Comparison of ENCODE assay signal across 1 cellular context in the genomic region with DNA sequence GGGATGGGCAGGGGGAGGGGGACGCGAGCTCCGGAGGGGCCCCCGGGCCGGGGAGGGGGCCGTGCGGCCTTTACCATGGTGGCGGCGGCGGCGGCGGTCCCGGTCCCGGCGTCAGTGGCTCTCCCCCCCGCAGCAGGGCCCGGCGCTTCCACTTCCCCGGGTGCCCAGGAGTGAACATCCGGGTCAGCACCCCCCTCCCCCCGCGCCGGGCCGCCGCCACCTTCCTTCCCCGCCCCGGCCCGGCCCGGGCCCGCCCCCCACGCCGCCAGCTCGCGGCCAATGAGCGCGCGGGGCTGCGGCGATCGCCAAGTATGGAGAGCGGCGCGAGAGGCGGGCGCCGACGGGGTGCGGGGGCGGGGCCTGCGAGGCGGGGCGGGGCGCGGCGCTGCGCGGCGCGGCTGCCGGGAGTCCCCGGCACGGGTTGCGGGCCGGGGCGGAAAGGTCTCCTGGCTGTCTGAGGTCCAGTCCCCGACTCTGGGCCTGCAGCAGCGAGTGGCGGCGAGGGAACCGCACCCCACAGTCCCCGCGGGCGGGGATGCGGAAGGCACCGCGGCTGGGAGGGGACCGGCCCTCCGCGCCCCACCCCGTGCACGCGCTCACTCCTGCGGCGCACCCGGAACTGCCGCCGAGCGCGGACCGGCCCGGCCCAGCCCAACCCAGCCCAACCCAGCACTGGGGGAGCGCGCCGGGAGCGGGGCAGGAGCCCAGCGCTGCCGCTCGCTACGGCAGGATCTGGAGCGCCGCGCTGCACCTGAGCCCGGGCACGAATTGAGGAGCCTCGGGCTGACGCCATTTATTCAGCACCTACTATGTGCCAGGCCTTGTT.
TF ChIP-seq lines count a peak whose summit lies in the region.

A gene (minus strand): TSS at position 178 of the 826 bp plus-strand sequence. CDS start 101 bp downstream, at position 77.

TF ChIP-seq in K562, 482 proteins besides CTCF, POLR2A, EP300 and RAD21 (continued from another document and continues in another):
- TF ChIP-seq, protein P1, sequence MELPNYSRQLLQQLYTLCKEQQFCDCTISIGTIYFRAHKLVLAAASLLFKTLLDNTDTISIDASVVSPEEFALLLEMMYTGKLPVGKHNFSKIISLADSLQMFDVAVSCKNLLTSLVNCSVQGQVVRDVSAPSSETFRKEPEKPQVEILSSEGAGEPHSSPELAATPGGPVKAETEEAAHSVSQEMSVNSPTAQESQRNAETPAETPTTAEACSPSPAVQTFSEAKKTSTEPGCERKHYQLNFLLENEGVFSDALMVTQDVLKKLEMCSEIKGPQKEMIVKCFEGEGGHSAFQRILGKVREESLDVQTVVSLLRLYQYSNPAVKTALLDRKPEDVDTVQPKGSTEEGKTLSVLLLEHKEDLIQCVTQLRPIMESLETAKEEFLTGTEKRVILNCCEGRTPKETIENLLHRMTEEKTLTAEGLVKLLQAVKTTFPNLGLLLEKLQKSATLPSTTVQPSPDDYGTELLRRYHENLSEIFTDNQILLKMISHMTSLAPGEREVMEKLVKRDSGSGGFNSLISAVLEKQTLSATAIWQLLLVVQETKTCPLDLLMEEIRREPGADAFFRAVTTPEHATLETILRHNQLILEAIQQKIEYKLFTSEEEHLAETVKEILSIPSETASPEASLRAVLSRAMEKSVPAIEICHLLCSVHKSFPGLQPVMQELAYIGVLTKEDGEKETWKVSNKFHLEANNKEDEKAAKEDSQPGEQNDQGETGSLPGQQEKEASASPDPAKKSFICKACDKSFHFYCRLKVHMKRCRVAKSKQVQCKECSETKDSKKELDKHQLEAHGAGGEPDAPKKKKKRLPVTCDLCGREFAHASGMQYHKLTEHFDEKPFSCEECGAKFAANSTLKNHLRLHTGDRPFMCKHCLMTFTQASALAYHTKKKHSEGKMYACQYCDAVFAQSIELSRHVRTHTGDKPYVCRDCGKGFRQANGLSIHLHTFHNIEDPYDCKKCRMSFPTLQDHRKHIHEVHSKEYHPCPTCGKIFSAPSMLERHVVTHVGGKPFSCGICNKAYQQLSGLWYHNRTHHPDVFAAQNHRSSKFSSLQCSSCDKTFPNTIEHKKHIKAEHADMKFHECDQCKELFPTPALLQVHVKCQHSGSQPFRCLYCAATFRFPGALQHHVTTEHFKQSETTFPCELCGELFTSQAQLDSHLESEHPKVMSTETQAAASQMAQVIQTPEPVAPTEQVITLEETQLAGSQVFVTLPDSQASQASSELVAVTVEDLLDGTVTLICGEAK (IDR thresholded peaks at IDR 0.05): peak; percentile 81
- TF ChIP-seq, protein P1 (CRISPR knock-in tag; IDR thresholded peaks at IDR 0.05): no peak
- TF ChIP-seq RBBP5 (IDR thresholded peaks at IDR 0.05; ENCODE audit: borderline replicate concordance, insufficient read depth, low read length, poor library complexity, severe bottlenecking) (peak; percentile 69), ATF1 (CRISPR knock-in tag; IDR thresholded peaks at IDR 0.05) (no peak), ATF1 (tag; IDR thresholded peaks at IDR 0.05) (peak; percentile 50), TRIM24 (IDR thresholded peaks at IDR 0.05) (peak in 1 of 2 experiments; percentile 42; a peak in 2 of 4 replicates), NR4A1 (CRISPR knock-in tag; IDR thresholded peaks at IDR 0.05) (0 out of 2 replicates have a peak, but pooled peaks have one; percentile 42), NR4A1 (tag; IDR thresholded peaks at IDR 0.05) (peak; percentile 85), MTA3 (IDR thresholded peaks at IDR 0.05; ENCODE audit: borderline replicate concordance) (peak; percentile 79; the same call in 1 of the 2 replicates), NEUROD1 (IDR thresholded peaks at IDR 0.05; ENCODE audit: borderline replicate concordance, low read depth, low read length, partially characterized antibody) (peak; percentile 5), ZNF282 (CRISPR knock-in tag; IDR thresholded peaks at IDR 0.05) (0 out of 2 replicates have a peak, but pooled peaks have one; percentile 24), MYC (IDR thresholded peaks at IDR 0.05; ENCODE audit: low read depth, low read length) (peak; percentile 92), MYC (CRISPR knock-in tag; IDR thresholded peaks at IDR 0.05; ENCODE audit: borderline replicate concordance, low read depth) (no peak), ZNF583 (CRISPR knock-in tag; IDR thresholded peaks at IDR 0.05) (0 out of 2 replicates have a peak, but pooled peaks have one; percentile 56), ZNF263 (CRISPR knock-in tag; IDR thresholded peaks at IDR 0.05; ENCODE audit: borderline replicate concordance) (peak; percentile 8; the same call in 1 of the 2 replicates), MXI1 (IDR thresholded peaks at IDR 0.05; ENCODE audit: low read depth, low read length) (0 out of 2 replicates have a peak, but pooled peaks have one; percentile 28), ZFP36 (IDR thresholded peaks at IDR 0.05; ENCODE audit: low read depth, low read length, partially characterized antibody) (no peak), NR3C1 (CRISPR knock-in tag; IDR thresholded peaks at IDR 0.05) (0 out of 2 replicates have a peak, but pooled peaks have one; percentile 68), ZNF121 (CRISPR knock-in tag; conservative IDR thresholded peaks at IDR 0.05) (0 out of 2 replicates have a peak, but pooled peaks have one; percentile 23), ZNF644 (tag; IDR thresholded peaks at IDR 0.05; ENCODE audit: low read depth) (no peak; the same call in 1 of the 2 replicates), CCNT2 (IDR thresholded peaks at IDR 0.05; ENCODE audit: borderline replicate concordance, extremely low read depth, insufficient read length, low read depth, low read length) (peak; percentile 84), KLF6 (CRISPR knock-in tag; IDR thresholded peaks at IDR 0.05; ENCODE audit: borderline replicate concordance) (peak; percentile 76; the same call in 1 of the 2 replicates), TOE1 (IDR thresholded peaks at IDR 0.05; ENCODE audit: borderline replicate concordance) (no peak), TOE1 (CRISPR knock-in tag; IDR thresholded peaks at IDR 0.05; ENCODE audit: borderline replicate concordance, low read depth) (peak; percentile 84; the same call in 1 of the 2 replicates), ELF2 (CRISPR knock-in tag; IDR thresholded peaks at IDR 0.05) (peak; percentile 94), ZBTB17 (CRISPR knock-in tag; IDR thresholded peaks at IDR 0.05) (peak; percentile 68; the same call in 1 of the 2 replicates), HLTF (IDR thresholded peaks at IDR 0.05) (0 out of 2 replicates have a peak, but pooled peaks have one; percentile 9), NRF1 (conservative IDR thresholded peaks at IDR 0.05 in 1 of 2, IDR thresholded peaks at IDR 0.05 in 1 of 2) (peak; percentile 72 to 77)
- TF ChIP-seq, protein P2, sequence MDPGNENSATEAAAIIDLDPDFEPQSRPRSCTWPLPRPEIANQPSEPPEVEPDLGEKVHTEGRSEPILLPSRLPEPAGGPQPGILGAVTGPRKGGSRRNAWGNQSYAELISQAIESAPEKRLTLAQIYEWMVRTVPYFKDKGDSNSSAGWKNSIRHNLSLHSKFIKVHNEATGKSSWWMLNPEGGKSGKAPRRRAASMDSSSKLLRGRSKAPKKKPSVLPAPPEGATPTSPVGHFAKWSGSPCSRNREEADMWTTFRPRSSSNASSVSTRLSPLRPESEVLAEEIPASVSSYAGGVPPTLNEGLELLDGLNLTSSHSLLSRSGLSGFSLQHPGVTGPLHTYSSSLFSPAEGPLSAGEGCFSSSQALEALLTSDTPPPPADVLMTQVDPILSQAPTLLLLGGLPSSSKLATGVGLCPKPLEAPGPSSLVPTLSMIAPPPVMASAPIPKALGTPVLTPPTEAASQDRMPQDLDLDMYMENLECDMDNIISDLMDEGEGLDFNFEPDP (CRISPR knock-in tag; IDR thresholded peaks at IDR 0.05): 0 out of 2 replicates have a peak, but pooled peaks have one; percentile 77
- TF ChIP-seq, protein P3, sequence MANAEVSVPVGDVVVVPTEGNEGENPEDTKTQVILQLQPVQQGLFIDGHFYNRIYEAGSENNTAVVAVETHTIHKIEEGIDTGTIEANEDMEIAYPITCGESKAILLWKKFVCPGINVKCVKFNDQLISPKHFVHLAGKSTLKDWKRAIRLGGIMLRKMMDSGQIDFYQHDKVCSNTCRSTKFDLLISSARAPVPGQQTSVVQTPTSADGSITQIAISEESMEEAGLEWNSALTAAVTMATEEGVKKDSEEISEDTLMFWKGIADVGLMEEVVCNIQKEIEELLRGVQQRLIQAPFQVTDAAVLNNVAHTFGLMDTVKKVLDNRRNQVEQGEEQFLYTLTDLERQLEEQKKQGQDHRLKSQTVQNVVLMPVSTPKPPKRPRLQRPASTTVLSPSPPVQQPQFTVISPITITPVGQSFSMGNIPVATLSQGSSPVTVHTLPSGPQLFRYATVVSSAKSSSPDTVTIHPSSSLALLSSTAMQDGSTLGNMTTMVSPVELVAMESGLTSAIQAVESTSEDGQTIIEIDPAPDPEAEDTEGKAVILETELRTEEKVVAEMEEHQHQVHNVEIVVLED (CRISPR knock-in tag; IDR thresholded peaks at IDR 0.05): peak; percentile 75
- TF ChIP-seq, protein P4, sequence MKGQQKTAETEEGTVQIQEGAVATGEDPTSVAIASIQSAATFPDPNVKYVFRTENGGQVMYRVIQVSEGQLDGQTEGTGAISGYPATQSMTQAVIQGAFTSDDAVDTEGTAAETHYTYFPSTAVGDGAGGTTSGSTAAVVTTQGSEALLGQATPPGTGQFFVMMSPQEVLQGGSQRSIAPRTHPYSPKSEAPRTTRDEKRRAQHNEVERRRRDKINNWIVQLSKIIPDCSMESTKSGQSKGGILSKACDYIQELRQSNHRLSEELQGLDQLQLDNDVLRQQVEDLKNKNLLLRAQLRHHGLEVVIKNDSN (CRISPR knock-in tag; IDR thresholded peaks at IDR 0.05): peak; percentile 6; the same call in 1 of the 2 replicates
- TF ChIP-seq, protein P5, sequence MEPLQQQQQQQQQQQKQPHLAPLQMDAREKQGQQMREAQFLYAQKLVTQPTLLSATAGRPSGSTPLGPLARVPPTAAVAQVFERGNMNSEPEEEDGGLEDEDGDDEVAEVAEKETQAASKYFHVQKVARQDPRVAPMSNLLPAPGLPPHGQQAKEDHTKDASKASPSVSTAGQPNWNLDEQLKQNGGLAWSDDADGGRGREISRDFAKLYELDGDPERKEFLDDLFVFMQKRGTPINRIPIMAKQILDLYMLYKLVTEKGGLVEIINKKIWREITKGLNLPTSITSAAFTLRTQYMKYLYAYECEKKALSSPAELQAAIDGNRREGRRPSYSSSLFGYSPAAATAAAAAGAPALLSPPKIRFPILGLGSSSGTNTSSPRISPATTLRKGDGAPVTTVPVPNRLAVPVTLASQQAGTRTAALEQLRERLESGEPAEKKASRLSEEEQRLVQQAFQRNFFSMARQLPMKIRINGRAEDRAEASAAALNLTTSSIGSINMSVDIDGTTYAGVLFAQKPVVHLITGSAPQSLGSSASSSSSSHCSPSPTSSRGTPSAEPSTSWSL (CRISPR knock-in tag; IDR thresholded peaks at IDR 0.05; ENCODE audit: borderline replicate concordance): no peak
- TF ChIP-seq, protein P6, sequence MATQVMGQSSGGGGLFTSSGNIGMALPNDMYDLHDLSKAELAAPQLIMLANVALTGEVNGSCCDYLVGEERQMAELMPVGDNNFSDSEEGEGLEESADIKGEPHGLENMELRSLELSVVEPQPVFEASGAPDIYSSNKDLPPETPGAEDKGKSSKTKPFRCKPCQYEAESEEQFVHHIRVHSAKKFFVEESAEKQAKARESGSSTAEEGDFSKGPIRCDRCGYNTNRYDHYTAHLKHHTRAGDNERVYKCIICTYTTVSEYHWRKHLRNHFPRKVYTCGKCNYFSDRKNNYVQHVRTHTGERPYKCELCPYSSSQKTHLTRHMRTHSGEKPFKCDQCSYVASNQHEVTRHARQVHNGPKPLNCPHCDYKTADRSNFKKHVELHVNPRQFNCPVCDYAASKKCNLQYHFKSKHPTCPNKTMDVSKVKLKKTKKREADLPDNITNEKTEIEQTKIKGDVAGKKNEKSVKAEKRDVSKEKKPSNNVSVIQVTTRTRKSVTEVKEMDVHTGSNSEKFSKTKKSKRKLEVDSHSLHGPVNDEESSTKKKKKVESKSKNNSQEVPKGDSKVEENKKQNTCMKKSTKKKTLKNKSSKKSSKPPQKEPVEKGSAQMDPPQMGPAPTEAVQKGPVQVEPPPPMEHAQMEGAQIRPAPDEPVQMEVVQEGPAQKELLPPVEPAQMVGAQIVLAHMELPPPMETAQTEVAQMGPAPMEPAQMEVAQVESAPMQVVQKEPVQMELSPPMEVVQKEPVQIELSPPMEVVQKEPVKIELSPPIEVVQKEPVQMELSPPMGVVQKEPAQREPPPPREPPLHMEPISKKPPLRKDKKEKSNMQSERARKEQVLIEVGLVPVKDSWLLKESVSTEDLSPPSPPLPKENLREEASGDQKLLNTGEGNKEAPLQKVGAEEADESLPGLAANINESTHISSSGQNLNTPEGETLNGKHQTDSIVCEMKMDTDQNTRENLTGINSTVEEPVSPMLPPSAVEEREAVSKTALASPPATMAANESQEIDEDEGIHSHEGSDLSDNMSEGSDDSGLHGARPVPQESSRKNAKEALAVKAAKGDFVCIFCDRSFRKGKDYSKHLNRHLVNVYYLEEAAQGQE (CRISPR knock-in tag; IDR thresholded peaks at IDR 0.05; ENCODE audit: low read depth): 0 out of 2 replicates have a peak, but pooled peaks have one; percentile 45
